In genomic region chr6:43987838-43988439, GRCh38 we compare ENCODE assay signal across 21 cellular contexts.
DNase-seq lines count a peak whose midpoint lies in the region; ATAC-seq, FAIRE-seq and TF ChIP-seq lines count a peak whose summit lies in the region.
"Had no signal": no experiment of that assay in that cellular context is flagged by ENCODE, and none has a peak within 500 bp of the region (broad histone marks: within the 10 kb centered on the region; RNA-seq: fewer than 3 reads in every experiment).

No MANE protein-coding gene starts in this region.

- H3K27me3 ChIP-seq in K562 (ENCODE audit: control insufficient read depth in 2 of 2, insufficient read depth in 2 of 2, low read length in 2 of 2) (no peaks in the 10 kb centered on the region), upper lobe of right lung (no peaks in the 10 kb centered on the region)
- H3K27me3 ChIP-seq: BLaER1 had no signal

- no peaks in the 10 kb centered on the region for H3K27me3 Mint-ChIP-seq in neural crest cell (ENCODE audit: low read depth)
- H3K27me3 Mint-ChIP-seq: CD4-positive, CD25-positive, alpha-beta regulatory T cell had no signal

- H3K9ac ChIP-seq in K562 (ENCODE audit: insufficient read depth in 1 of 2, low read depth in 2 of 2, low read length in 2 of 2) (peak overlapping the region in 1 of 2 experiments; percentile 60; a peak in 2 of 4 replicates), kidney (ENCODE audit: low read length in 2 of 2) (no peak overlapping the region)
- H3K9ac ChIP-seq: BLaER1 had no signal

- H3K27ac ChIP-seq in K562 (ENCODE audit: extremely low read depth, low read depth, low read length) (no peak overlapping the region), kidney (ENCODE audit: low read depth in 2 of 2, low read length in 2 of 2) (no peak overlapping the region), upper lobe of right lung (no peak overlapping the region)
- H3K27ac ChIP-seq: BLaER1, C4-2B had no signal

- no peak overlapping the region for H3K4me3 Mint-ChIP-seq in neural crest cell
- H3K4me3 Mint-ChIP-seq: B cell; CD4-positive, CD25-positive, alpha-beta regulatory T cell; CD8-positive, alpha-beta T cell; GM23338 had no signal

- BruUV-seq in K562 (replicated peaks; lab: Mats Ljungman, UMichigan): no TSS peak

- TF ChIP-seq CTCF in K562 (IDR thresholded peaks at IDR 0.05 in 2 of 3, conservative IDR thresholded peaks at IDR 0.05 in 1 of 3; ENCODE audit: insufficient read depth in 2 of 3, low read depth in 1 of 3, low read length in 3 of 3): no peak
- no peak for TF ChIP-seq CTCF in kidney (IDR thresholded peaks at IDR 0.05; ENCODE audit: borderline replicate concordance, extremely low read depth, insufficient read depth)
- TF ChIP-seq CTCF in neural crest cell (conservative IDR thresholded peaks at IDR 0.05): no peak
- no peak for TF ChIP-seq CTCF in upper lobe of right lung (IDR thresholded peaks at IDR 0.05)

- peaks cover 48 to 52% of the 10 kb centered on the region in 2 experiments for H3K4me1 ChIP-seq in K562 (replicated peaks in 1 of 2; ENCODE audit: control insufficient read depth in 2 of 2, insufficient read depth in 2 of 2, low read length in 2 of 2)
- peaks cover 22 to 27% of the 10 kb centered on the region in 2 donors for H3K4me1 ChIP-seq in kidney (ENCODE audit: control insufficient read depth in 1 of 2, insufficient read depth in 1 of 2, low read depth in 1 of 2, low read length in 2 of 2)
- no peaks in the 10 kb centered on the region for H3K4me1 ChIP-seq in upper lobe of right lung
- H3K4me1 ChIP-seq: HAP-1 had no signal

- no peaks in the 10 kb centered on the region for H3K36me3 Mint-ChIP-seq in neural crest cell (ENCODE audit: low read depth)
- H3K36me3 Mint-ChIP-seq: CD4-positive, CD25-positive, alpha-beta regulatory T cell; CD8-positive, alpha-beta T cell had no signal

- no peak for TF ChIP-seq POLR2A in K562 (conservative IDR thresholded peaks at IDR 0.05)

- no peak for TF ChIP-seq RAD21 in K562 (CRISPR knock-in tag; conservative IDR thresholded peaks at IDR 0.05 in 1 of 2, IDR thresholded peaks at IDR 0.05 in 1 of 2)

- DNase-seq in K562 (ENCODE audit: extremely low read depth in 1 of 4, low spot score in 3 of 4) (no peak), kidney (peak; percentile 26), neural crest cell (ENCODE audit: low read depth, low spot score) (no peak), upper lobe of right lung (peak; percentile 32)
- DNase-seq: Caco-2; CD4-positive, CD25-positive, alpha-beta regulatory T cell; CD8-positive, alpha-beta T cell; DMS153; DND-41 had no signal

- POLR2A ChIA-PET in K562 (lab: Yijun Ruan, JAX): no interaction called here

- peak overlapping the region; percentile 27 for H3K27ac Mint-ChIP-seq in neural crest cell (ENCODE audit: unreplicated experiment)
- H3K27ac Mint-ChIP-seq: B cell; CD4-positive, CD25-positive, alpha-beta regulatory T cell; CD8-positive, alpha-beta T cell; GM23338 had no signal

- no peaks in the 10 kb centered on the region for H4K20me1 ChIP-seq in K562 (replicated peaks; ENCODE audit: control insufficient read depth, insufficient read depth, low read length)
- H4K20me1 ChIP-seq: BLaER1 had no signal

- H3K4me3 ChIP-seq in K562 (no peak overlapping the region), kidney (ENCODE audit: low read length in 2 of 2) (no peak overlapping the region), upper lobe of right lung (no peak overlapping the region)
- H3K4me3 ChIP-seq: BLaER1, GM23338, HAP-1 had no signal

- TF ChIP-seq EP300 in K562 (IDR thresholded peaks at IDR 0.05; ENCODE audit: low read length): no peak

- H2AFZ ChIP-seq in K562 (ENCODE audit: low read depth, low read length): no peak overlapping the region
- H2AFZ ChIP-seq: GM23338 had no signal

- H3K9me3 ChIP-seq in K562 (replicated peaks; ENCODE audit: control insufficient read depth, insufficient read depth, low read depth, low read length): no peaks in the 10 kb centered on the region
- no peaks in the 10 kb centered on the region for H3K9me3 ChIP-seq in kidney (ENCODE audit: control insufficient read depth in 1 of 2, low read length in 2 of 2)
- H3K9me3 ChIP-seq in upper lobe of right lung: no peaks in the 10 kb centered on the region
- H3K9me3 ChIP-seq: BLaER1, Caco-2, HAP-1 had no signal

- WGBS in K562 (ENCODE audit: insufficient coverage, low coverage, missing lambda C conversion rate): 72% methylated on average over 7 of the region's 7 CpGs

- in situ Hi-C loops in K562 (cut with MboI): no loop called here

- CTCF ChIA-PET in K562 (lab: Yijun Ruan, JAX; ENCODE audit: low intra/inter-chr PET ratio): no interaction called here

- H3K9me1 ChIP-seq in K562 (ENCODE audit: control insufficient read depth, insufficient read depth, low read length): no peaks in the 10 kb centered on the region

- H3K4me2 ChIP-seq in K562 (ENCODE audit: insufficient read depth, low read length): no peak overlapping the region
- H3K4me2 ChIP-seq: BLaER1, GM23338 had no signal

- H3K36me3 ChIP-seq in K562 (ENCODE audit: control insufficient read depth, insufficient read depth, low read length) (no peaks in the 10 kb centered on the region), kidney (ENCODE audit: control insufficient read depth in 1 of 2, insufficient read depth in 2 of 2, low read length in 2 of 2) (no peaks in the 10 kb centered on the region), upper lobe of right lung (no peaks in the 10 kb centered on the region)
- H3K36me3 ChIP-seq: BLaER1, HAP-1 had no signal

- no peak for FAIRE-seq in K562 (lab: Jason Lieb, UNC)
- FAIRE-seq in kidney (lab: Jason Lieb, UNC): no peak
- FAIRE-seq: G401.6, GM12892, H54 had no signal

- peaks cover 12% of the 10 kb centered on the region for H3K4me1 Mint-ChIP-seq in neural crest cell
- H3K4me1 Mint-ChIP-seq: B cell; CD4-positive, CD25-positive, alpha-beta regulatory T cell had no signal

- intact Hi-C loops in K562 (cut with micrococcal nuclease): no loop called here
- intact Hi-C loops in kidney (cut with DNase I): no loop called here
- intact Hi-C loops in upper lobe of right lung (cut with DNase I): no loop called here

- no peaks in the 10 kb centered on the region for H3K79me2 ChIP-seq in K562 (ENCODE audit: control insufficient read depth, insufficient read depth, low read length)

- ATAC-seq in K562 (no peak), upper lobe of right lung (no peak), HG02588 (IDR thresholded peaks at IDR 0.05; ENCODE audit: unreplicated experiment) (no peak), GM21528 (IDR thresholded peaks at IDR 0.05; ENCODE audit: low FRiP score, unreplicated experiment) (no peak), GM19455 (IDR thresholded peaks at IDR 0.05; ENCODE audit: unreplicated experiment) (no peak)
- ATAC-seq in activated CD4-positive, CD25-positive, alpha-beta regulatory T cell treated with anti-CD3 and anti-CD28 coated beads, Interleukin-2, amount 50 U/mL, for 24 hours: no peak
- ATAC-seq: CD8-positive, alpha-beta T cell; GM23338 had no signal

- no peaks in the 10 kb centered on the region for H3K9me3 Mint-ChIP-seq in neural crest cell
- H3K9me3 Mint-ChIP-seq: CD8-positive, alpha-beta T cell; GM23338 had no signal

TF ChIP-seq in K562, 482 proteins besides CTCF, POLR2A, EP300 and RAD21:
- TF ChIP-seq GATA2 (CRISPR knock-in tag; IDR thresholded peaks at IDR 0.05): 0 out of 2 replicates have a peak, but pooled peaks have one; percentile 15
- no peak for TF ChIP-seq STAT5A (IDR thresholded peaks at IDR 0.05; ENCODE audit: borderline replicate concordance, low read length)
- no peak for TF ChIP-seq FOXM1 (IDR thresholded peaks at IDR 0.05; ENCODE audit: low read depth)
- TF ChIP-seq FOXM1 (CRISPR knock-in tag; IDR thresholded peaks at IDR 0.05; ENCODE audit: low read depth): 0 out of 2 replicates have a peak, but pooled peaks have one; percentile 50
- no peak for TF ChIP-seq TBP (optimal IDR thresholded peaks at IDR 0.05; ENCODE audit: low read depth, low read length)
- TF ChIP-seq FOXA3 (CRISPR knock-in tag; conservative IDR thresholded peaks at IDR 0.05 in 1 of 2, IDR thresholded peaks at IDR 0.05 in 1 of 2): no peak
- TF ChIP-seq, protein P1, sequence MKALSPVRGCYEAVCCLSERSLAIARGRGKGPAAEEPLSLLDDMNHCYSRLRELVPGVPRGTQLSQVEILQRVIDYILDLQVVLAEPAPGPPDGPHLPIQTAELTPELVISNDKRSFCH (CRISPR knock-in tag; IDR thresholded peaks at IDR 0.05): no peak
- TF ChIP-seq, protein P1 (tag; IDR thresholded peaks at IDR 0.05): no peak
- TF ChIP-seq, protein P2, sequence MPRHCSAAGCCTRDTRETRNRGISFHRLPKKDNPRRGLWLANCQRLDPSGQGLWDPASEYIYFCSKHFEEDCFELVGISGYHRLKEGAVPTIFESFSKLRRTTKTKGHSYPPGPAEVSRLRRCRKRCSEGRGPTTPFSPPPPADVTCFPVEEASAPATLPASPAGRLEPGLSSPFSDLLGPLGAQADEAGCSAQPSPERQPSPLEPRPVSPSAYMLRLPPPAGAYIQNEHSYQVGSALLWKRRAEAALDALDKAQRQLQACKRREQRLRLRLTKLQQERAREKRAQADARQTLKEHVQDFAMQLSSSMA (CRISPR knock-in tag; IDR thresholded peaks at IDR 0.05): no peak
- TF ChIP-seq FOSL1 (tag; conservative IDR thresholded peaks at IDR 0.05): no peak
- no peak for TF ChIP-seq ZBTB26 (CRISPR knock-in tag; IDR thresholded peaks at IDR 0.05)
- 0 out of 2 replicates have a peak, but pooled peaks have one; percentile 22 for TF ChIP-seq CBFB (CRISPR knock-in tag; IDR thresholded peaks at IDR 0.05)
- TF ChIP-seq PCBP1 (IDR thresholded peaks at IDR 0.05; ENCODE audit: low read depth, low read length, poor library complexity, severe bottlenecking): no peak

Comparison
In these comparisons a context has a peak if more than half of its experiments do, and no peak if none do; other contexts are left out.
1. DNase-seq: peak in kidney (single experiment) and upper lobe of right lung (single experiment); none in K562 (0 of 4) and neural crest cell (single experiment).